15 cellular contexts compared by ENCODE assay signal in genomic region chr4:148367756-148368155, GRCh38.
A peak's percentile ranks its signal among the peaks of the same experiment; 100 is the strongest.
DNase-seq lines count a peak whose midpoint lies in the region; ATAC-seq and TF ChIP-seq lines count a peak whose summit lies in the region.
"Had no signal": no experiment of that assay in that cellular context is flagged by ENCODE, and none has a peak within 500 bp of the region (broad histone marks: within the 10 kb centered on the region; RNA-seq: fewer than 3 reads in every experiment).

No MANE protein-coding gene starts in this region.

- intact Hi-C loops in CD4-positive, alpha-beta T cell (cut with DNase I, micrococcal nuclease) = no loop called here

- CTCF ChIA-PET in activated naive CD4-positive, alpha-beta T cell treated with anti-CD3 and anti-CD28 coated beads, Interleukin-2, amount 10 ng/mL, durations not matched to agents 7 days and 5 days (lab: Charles Lee) = no interaction called here
- CTCF ChIA-PET in CD4-positive, alpha-beta T cell (lab: Charles Lee) = no interaction called here

- H3K4me1 ChIP-seq in HAP-1 = no peaks in the 10 kb centered on the region

- no peak overlapping the region for H3K27ac ChIP-seq in CD4-positive, alpha-beta T cell (ENCODE audit: low read depth, low read length)
- H3K27ac ChIP-seq: BLaER1 treated with 17β-estradiol and CSF1 and Interleukin-3, amounts not matched to agents 10 nM and 100 nM had no signal

- DNase-seq in activated naive CD4-positive, alpha-beta T cell treated with anti-CD3 and anti-CD28 coated beads, Interleukin-2, amount 10 ng/mL, durations not matched to agents 7 days and 5 days = no peak
- DNase-seq in CD4-positive, alpha-beta T cell = no peak
- DNase-seq in T-helper 17 cell = no peak
- DNase-seq in progenitor cell of endocrine pancreas (ENCODE audit: low spot score, unreplicated experiment) = no peak
- DNase-seq in HAP-1 (ENCODE audit: low spot score in 2 of 2) = no peak
- DNase-seq in NCI-H1436 treated with DMSO at 0.1 percent for 48 hours (lab: John Stamatoyannopoulos, UW) = no peak
- DNase-seq: ACHN; CD8-positive, alpha-beta memory T cell; DMS53; GF-D8; HCEC 1CT; HFFc6 had no signal

- no peaks in the 10 kb centered on the region for H3K27me3 ChIP-seq in CD4-positive, alpha-beta T cell (ENCODE audit: control insufficient read depth, insufficient read depth, low read length)
- H3K27me3 ChIP-seq in HAP-1 (ENCODE audit: low read depth) = no peaks in the 10 kb centered on the region
- H3K27me3 ChIP-seq: BLaER1 treated with 17β-estradiol and CSF1 and Interleukin-3, amounts not matched to agents 10 nM and 100 nM had no signal

- H3K4me3 Mint-ChIP-seq in activated naive CD4-positive, alpha-beta T cell treated with anti-CD3 and anti-CD28 coated beads, Interleukin-2, amount 50 U/mL, for 24 hours = no peak overlapping the region
- H3K4me3 Mint-ChIP-seq in activated naive CD4-positive, alpha-beta T cell treated with anti-CD3 and anti-CD28 coated beads, Interleukin-2, amount 10 ng/mL, durations not matched to agents 7 days and 5 days = no peak overlapping the region
- peak overlapping the region; percentile 0 for H3K4me3 Mint-ChIP-seq in CD4-positive, alpha-beta T cell
- peak overlapping the region; percentile 1 for H3K4me3 Mint-ChIP-seq in T-helper 17 cell
- no peak overlapping the region for H3K4me3 Mint-ChIP-seq in progenitor cell of endocrine pancreas (ENCODE audit: low read depth)
- H3K4me3 Mint-ChIP-seq: CD8-positive, alpha-beta memory T cell; HFFc6 had no signal

- POLR2A ChIA-PET in CD4-positive, alpha-beta T cell (lab: Charles Lee) = interaction anchor here (1.8 kb wide), 1 partner anchor 13 kb away, joined by 5 read pairs; no protein-coding TSS in a partner anchor

- H3K27me3 Mint-ChIP-seq in activated naive CD4-positive, alpha-beta T cell treated with anti-CD3 and anti-CD28 coated beads, Interleukin-2, amount 50 U/mL, for 24 hours = no peaks in the 10 kb centered on the region
- H3K27me3 Mint-ChIP-seq in activated naive CD4-positive, alpha-beta T cell treated with anti-CD3 and anti-CD28 coated beads, Interleukin-2, amount 10 ng/mL, durations not matched to agents 7 days and 5 days = no peaks in the 10 kb centered on the region
- no peaks in the 10 kb centered on the region for H3K27me3 Mint-ChIP-seq in CD4-positive, alpha-beta T cell
- H3K27me3 Mint-ChIP-seq in T-helper 17 cell (no peaks in the 10 kb centered on the region), progenitor cell of endocrine pancreas (peaks cover 3% of the 10 kb centered on the region)
- H3K27me3 Mint-ChIP-seq: CD8-positive, alpha-beta memory T cell had no signal

- peaks cover 64% of the 10 kb centered on the region for H3K4me1 Mint-ChIP-seq in activated naive CD4-positive, alpha-beta T cell treated with anti-CD3 and anti-CD28 coated beads, Interleukin-2, amount 50 U/mL, for 24 hours
- H3K4me1 Mint-ChIP-seq in activated naive CD4-positive, alpha-beta T cell treated with anti-CD3 and anti-CD28 coated beads, Interleukin-2, amount 10 ng/mL, durations not matched to agents 7 days and 5 days = peaks cover 4% of the 10 kb centered on the region
- H3K4me1 Mint-ChIP-seq in CD4-positive, alpha-beta T cell (ENCODE audit: low read depth) = peaks cover 43% of the 10 kb centered on the region
- peaks cover 14% of the 10 kb centered on the region for H3K4me1 Mint-ChIP-seq in T-helper 17 cell
- no peaks in the 10 kb centered on the region for H3K4me1 Mint-ChIP-seq in progenitor cell of endocrine pancreas (ENCODE audit: low read depth)

- no peak overlapping the region for H3K4me3 ChIP-seq in HAP-1
- H3K4me3 ChIP-seq: BLaER1 treated with 17β-estradiol and CSF1 and Interleukin-3, amounts not matched to agents 10 nM and 100 nM had no signal

- no peaks in the 10 kb centered on the region for H3K36me3 ChIP-seq in HAP-1 (replicated peaks)
- H3K36me3 ChIP-seq: BLaER1 treated with 17β-estradiol and CSF1 and Interleukin-3, amounts not matched to agents 10 nM and 100 nM had no signal

- peak overlapping the region; percentile 86 for H3K27ac Mint-ChIP-seq in activated naive CD4-positive, alpha-beta T cell treated with anti-CD3 and anti-CD28 coated beads, Interleukin-2, amount 50 U/mL, for 24 hours
- no peak overlapping the region for H3K27ac Mint-ChIP-seq in activated naive CD4-positive, alpha-beta T cell treated with anti-CD3 and anti-CD28 coated beads, Interleukin-2, amount 10 ng/mL, durations not matched to agents 7 days and 5 days
- no peak overlapping the region for H3K27ac Mint-ChIP-seq in CD4-positive, alpha-beta T cell
- peak overlapping the region; percentile 10 for H3K27ac Mint-ChIP-seq in T-helper 17 cell
- H3K27ac Mint-ChIP-seq in progenitor cell of endocrine pancreas = peak overlapping the region; percentile 38
- H3K27ac Mint-ChIP-seq: HFFc6 had no signal

- in situ Hi-C loops in HAP-1 (cut with MboI; ENCODE audit: low sequenced_read_pairs) = no loop called here

- H3K9me3 Mint-ChIP-seq in activated naive CD4-positive, alpha-beta T cell treated with anti-CD3 and anti-CD28 coated beads, Interleukin-2, amount 50 U/mL, for 24 hours = peaks cover 4% of the 10 kb centered on the region
- no peaks in the 10 kb centered on the region for H3K9me3 Mint-ChIP-seq in activated naive CD4-positive, alpha-beta T cell treated with anti-CD3 and anti-CD28 coated beads, Interleukin-2, amount 10 ng/mL, durations not matched to agents 7 days and 5 days
- H3K9me3 Mint-ChIP-seq in CD4-positive, alpha-beta T cell = no peaks in the 10 kb centered on the region
- no peaks in the 10 kb centered on the region for H3K9me3 Mint-ChIP-seq in progenitor cell of endocrine pancreas (ENCODE audit: low read depth)
- H3K9me3 Mint-ChIP-seq: CD8-positive, alpha-beta memory T cell had no signal

- TF ChIP-seq CTCF in CD4-positive, alpha-beta T cell (IDR thresholded peaks at IDR 0.05) = no peak
- no peak for TF ChIP-seq CTCF in progenitor cell of endocrine pancreas (IDR thresholded peaks at IDR 0.05; ENCODE audit: unreplicated experiment)

- H3K9me3 ChIP-seq in CD4-positive, alpha-beta T cell (ENCODE audit: control insufficient read depth, low read length) = no peaks in the 10 kb centered on the region
- H3K9me3 ChIP-seq in T-helper 17 cell (ENCODE audit: control insufficient read depth, low read length, poor library complexity, severe bottlenecking) = no peaks in the 10 kb centered on the region
- no peaks in the 10 kb centered on the region for H3K9me3 ChIP-seq in HAP-1
- H3K9me3 ChIP-seq: BLaER1 treated with 17β-estradiol and CSF1 and Interleukin-3, amounts not matched to agents 10 nM and 100 nM had no signal

- H3K36me3 Mint-ChIP-seq in activated naive CD4-positive, alpha-beta T cell treated with anti-CD3 and anti-CD28 coated beads, Interleukin-2, amount 50 U/mL, for 24 hours = peaks cover 5% of the 10 kb centered on the region
- H3K36me3 Mint-ChIP-seq in activated naive CD4-positive, alpha-beta T cell treated with anti-CD3 and anti-CD28 coated beads, Interleukin-2, amount 10 ng/mL, durations not matched to agents 7 days and 5 days = no peaks in the 10 kb centered on the region
- peaks cover 4% of the 10 kb centered on the region for H3K36me3 Mint-ChIP-seq in CD4-positive, alpha-beta T cell (ENCODE audit: low read depth)
- H3K36me3 Mint-ChIP-seq in T-helper 17 cell (ENCODE audit: low read depth) = no peaks in the 10 kb centered on the region
- H3K36me3 Mint-ChIP-seq in progenitor cell of endocrine pancreas (ENCODE audit: insufficient read depth) = no peaks in the 10 kb centered on the region
- H3K36me3 Mint-ChIP-seq: CD8-positive, alpha-beta memory T cell had no signal

- ATAC-seq in CD4-positive, alpha-beta T cell (ENCODE audit: poor library complexity) = peak; percentile 34
- ATAC-seq in T-helper 17 cell = peak; percentile 55
- ATAC-seq: HepG2 had no signal

Comparison
In these comparisons a context has a peak if more than half of its experiments do, and no peak if none do; other contexts are left out.
1. H3K27ac Mint-ChIP-seq: peak in activated naive CD4-positive, alpha-beta T cell treated with anti-CD3 and anti-CD28 coated beads, Interleukin-2, amount 50 U/mL, for 24 hours (single experiment), T-helper 17 cell (single experiment) and progenitor cell of endocrine pancreas (single experiment); none in activated naive CD4-positive, alpha-beta T cell treated with anti-CD3 and anti-CD28 coated beads, Interleukin-2, amount 10 ng/mL, durations not matched to agents 7 days and 5 days (single experiment) and CD4-positive, alpha-beta T cell (single experiment).
2. H3K4me3 Mint-ChIP-seq: peak in CD4-positive, alpha-beta T cell (single experiment) and T-helper 17 cell (single experiment); none in activated naive CD4-positive, alpha-beta T cell treated with anti-CD3 and anti-CD28 coated beads, Interleukin-2, amount 50 U/mL, for 24 hours (single experiment), activated naive CD4-positive, alpha-beta T cell treated with anti-CD3 and anti-CD28 coated beads, Interleukin-2, amount 10 ng/mL, durations not matched to agents 7 days and 5 days (single experiment) and progenitor cell of endocrine pancreas (single experiment).